Comparison of ENCODE assay signal across 6 cellular contexts in genomic region chr15:41868321-41868720, GRCh38. TPM values are rescaled to one million over a fixed set of nuclear protein-coding genes. Genes with fewer than 3 reads are reported as not detected.
"Had no signal": no experiment of that assay in that cellular context is flagged by ENCODE, and none has a peak within 500 bp of the region (broad histone marks: within the 10 kb centered on the region; RNA-seq: fewer than 3 reads in every experiment).

No MANE protein-coding gene starts in this region.

- H3K4me3 ChIP-seq: K562 had no signal

- DNase-seq: IMR-90, KBM-7 had no signal

- H3K4me3 Mint-ChIP-seq: IgD-negative memory B cell had no signal

- H3K27ac ChIP-seq: HL-60 had no signal

- H3K36me3 Mint-ChIP-seq: IgD-negative memory B cell had no signal

- ATAC-seq: HepG2, K562 had no signal

- H3K9me3 Mint-ChIP-seq: IgD-negative memory B cell had no signal

RNA-seq across cellular contexts. Expression of gene SPTBN5, which starts 25.5 kb away (rescaled TPM):
- polyA plus RNA-seq: IgD-negative memory B cell, K562 had no signal
